In genomic region chr7:5422324-5423271, GRCh38 we compare ENCODE assay signal across 8 cellular contexts. TPM values are rescaled to one million over a fixed set of nuclear protein-coding genes. Genes with fewer than 3 reads are reported as not detected.
DNase-seq lines count a peak whose midpoint lies in the region; ATAC-seq and TF ChIP-seq lines count a peak whose summit lies in the region.

No MANE protein-coding gene starts in this region.

- H3K4me3 Mint-ChIP-seq in Calu3 (ENCODE audit: low read depth, unreplicated experiment) = peak overlapping the region; percentile 99
- H3K4me3 Mint-ChIP-seq in activated naive CD8-positive, alpha-beta T cell treated with anti-CD3 and anti-CD28 coated beads, Interleukin-2, amount 50 U/mL, for 24 hours = peak overlapping the region; percentile 61

- peaks cover 18% of the 10 kb centered on the region for H3K4me1 Mint-ChIP-seq in Calu3 (ENCODE audit: low read depth, unreplicated experiment)
- peaks cover 43% of the 10 kb centered on the region for H3K4me1 Mint-ChIP-seq in activated naive CD8-positive, alpha-beta T cell treated with anti-CD3 and anti-CD28 coated beads, Interleukin-2, amount 50 U/mL, for 24 hours

- H3K4me3 ChIP-seq in KMS-11 (IDR thresholded peaks at IDR 0.05; ENCODE audit: insufficient read depth, low read depth, low read length) (no peak overlapping the region), sigmoid colon (peak overlapping the region; percentile 84 to 96 (median 91))

- ATAC-seq in activated naive CD8-positive, alpha-beta T cell treated with anti-CD3 and anti-CD28 coated beads, Interleukin-2, amount 50 U/mL, for 24 hours = no peak
- ATAC-seq in HG03175 (IDR thresholded peaks at IDR 0.05; ENCODE audit: unreplicated experiment) (no peak), HG02885 (IDR thresholded peaks at IDR 0.05; ENCODE audit: poor library complexity, unreplicated experiment) (no peak), HG03439 (IDR thresholded peaks at IDR 0.05; ENCODE audit: unreplicated experiment) (no peak)

- TF ChIP-seq EP300 in sigmoid colon (IDR thresholded peaks at IDR 0.05) = no peak

- H3K9ac ChIP-seq in KMS-11 = peak overlapping the region; percentile 10; the same call in 1 of the 2 replicates

- H4K20me1 ChIP-seq in KMS-11 (ENCODE audit: insufficient read depth) = no peaks in the 10 kb centered on the region

- peaks cover 100% of the 10 kb centered on the region for H3K36me3 Mint-ChIP-seq in Calu3 (ENCODE audit: insufficient read depth, unreplicated experiment)
- no peaks in the 10 kb centered on the region for H3K36me3 Mint-ChIP-seq in activated naive CD8-positive, alpha-beta T cell treated with anti-CD3 and anti-CD28 coated beads, Interleukin-2, amount 50 U/mL, for 24 hours (ENCODE audit: low read depth)

- no peaks in the 10 kb centered on the region for H3K9me3 ChIP-seq in sigmoid colon

- no peak for TF ChIP-seq CTCF in Calu3 (IDR thresholded peaks at IDR 0.05; ENCODE audit: unreplicated experiment)
- no peak for TF ChIP-seq CTCF in KMS-11 (conservative IDR thresholded peaks at IDR 0.05; ENCODE audit: low read depth, low read length)
- TF ChIP-seq CTCF in sigmoid colon (IDR thresholded peaks at IDR 0.05) = peak in 1 of 4 experiments; percentile 27

- H3K36me3 ChIP-seq in KMS-11 (ENCODE audit: insufficient read depth) (no peaks in the 10 kb centered on the region), sigmoid colon (no peaks in the 10 kb centered on the region)

- no peaks in the 10 kb centered on the region for H3K9me3 Mint-ChIP-seq in Calu3 (ENCODE audit: low read depth, unreplicated experiment)
- no peaks in the 10 kb centered on the region for H3K9me3 Mint-ChIP-seq in activated naive CD8-positive, alpha-beta T cell treated with anti-CD3 and anti-CD28 coated beads, Interleukin-2, amount 50 U/mL, for 24 hours

- no peaks in the 10 kb centered on the region for H3K79me2 ChIP-seq in KMS-11 (ENCODE audit: insufficient read depth, low read depth)

- intact Hi-C loops in Calu3 (cut with micrococcal nuclease; ENCODE audit: unreplicated experiment) = no loop called here
- intact Hi-C loops in sigmoid colon (cut with DNase I) = loop anchor here (5.0 kb wide), 1 partner anchor 270 kb away; no protein-coding TSS in a partner anchor

- peak overlapping the region; percentile 82 for H3K4me2 ChIP-seq in KMS-11

- CTCF ChIA-PET in Calu3 (lab: Charles Lee) = interaction anchor here (0.6 to 5.1 kb wide), 6 partner anchors 13 to 862 kb away, joined by 3 to 46 read pairs (median 4); no protein-coding TSS in a partner anchor

- H3K4me1 ChIP-seq in KMS-11 (ENCODE audit: low read depth, poor library complexity, severe bottlenecking) (peaks cover 18% of the 10 kb centered on the region), sigmoid colon (peaks cover 0 to 24% (median 18%) of the 10 kb centered on the region in 4 donors)

- 0 to 1% methylated on average over 54 of the region's 54 CpGs for WGBS in sigmoid colon, 2 donors

- H2AFZ ChIP-seq in KMS-11 (ENCODE audit: low read depth) = peak overlapping the region; percentile 92

- H3K27ac ChIP-seq in KMS-11 = no peak overlapping the region
- peak overlapping the region; percentile 97 to 100 (median 100) for H3K27ac ChIP-seq in sigmoid colon

- DNase-seq in Calu3 (peak; percentile 27), hepatic stellate cell (ENCODE audit: low spot score) (peak; percentile 66), sigmoid colon (no peak)
- no peak for DNase-seq in activated naive CD8-positive, alpha-beta T cell treated with anti-CD3 and anti-CD28 coated beads, Interleukin-2, amount 50 U/mL, for 24 hours

- no TSS peak for BruUV-seq in Calu3 (replicated peaks; lab: Mats Ljungman, UMichigan)

- peaks cover 91% of the 10 kb centered on the region for H3K27me3 ChIP-seq in KMS-11 (ENCODE audit: insufficient read depth, low read depth)
- no peaks in the 10 kb centered on the region for H3K27me3 ChIP-seq in sigmoid colon

- no peaks in the 10 kb centered on the region for H3K27me3 Mint-ChIP-seq in Calu3 (ENCODE audit: unreplicated experiment)
- peaks cover 74% of the 10 kb centered on the region for H3K27me3 Mint-ChIP-seq in activated naive CD8-positive, alpha-beta T cell treated with anti-CD3 and anti-CD28 coated beads, Interleukin-2, amount 50 U/mL, for 24 hours

- no peak for TF ChIP-seq POLR2A in sigmoid colon (IDR thresholded peaks at IDR 0.05)

- H3K27ac Mint-ChIP-seq in Calu3 (ENCODE audit: unreplicated experiment) = peak overlapping the region; percentile 94
- no peak overlapping the region for H3K27ac Mint-ChIP-seq in activated naive CD8-positive, alpha-beta T cell treated with anti-CD3 and anti-CD28 coated beads, Interleukin-2, amount 50 U/mL, for 24 hours

RNA-seq across cellular contexts. Expression of gene TNRC18, which starts 1.0 kb away (rescaled TPM):
- total RNA-seq in Calu3 (2022) = 213 and 218 TPM in 2 replicates
- 100 to 1,000 TPM in 1 of 4 donors, 10 to 100 TPM in 3; 32.5 to 187 (median 59.9) TPM for total RNA-seq in sigmoid colon
- 10 to 100 TPM; 12.6 to 61.8 (median 19.9) TPM for polyA plus RNA-seq in sigmoid colon

Comparison
In these comparisons a context has a peak if more than half of its experiments do, and no peak if none do; other contexts are left out.
1. DNase-seq: peak in Calu3 (single experiment) and hepatic stellate cell (single experiment); none in activated naive CD8-positive, alpha-beta T cell treated with anti-CD3 and anti-CD28 coated beads, Interleukin-2, amount 50 U/mL, for 24 hours (single experiment) and sigmoid colon (single experiment).